Comparison of ENCODE assay signal across 13 cellular contexts in genomic region chr5:177512736-177513380, GRCh38. TPM values are rescaled to one million over a fixed set of nuclear protein-coding genes. Genes with fewer than 3 reads are reported as not detected.
DNase-seq lines count a peak whose midpoint lies in the region; ATAC-seq and TF ChIP-seq lines count a peak whose summit lies in the region.
"Had no signal": no experiment of that assay in that cellular context is flagged by ENCODE, and none has a peak within 500 bp of the region (broad histone marks: within the 10 kb centered on the region; RNA-seq: fewer than 3 reads in every experiment).

No MANE protein-coding gene starts in this region.

- H3K27ac Mint-ChIP-seq in natural killer cell: no peak overlapping the region
- no peak overlapping the region for H3K27ac Mint-ChIP-seq in natural killer cell treated with Interleukin-12 subunit alpha and Interleukin-12 subunit beta and Interleukin-15 and Interleukin-18, amount 100 ng/mL, for 72 hours
- H3K27ac Mint-ChIP-seq in nephron: no peak overlapping the region

- peak overlapping the region; percentile 13 for H3K4me3 Mint-ChIP-seq in natural killer cell
- H3K4me3 Mint-ChIP-seq in natural killer cell treated with Interleukin-12 subunit alpha and Interleukin-12 subunit beta and Interleukin-15 and Interleukin-18, amount 100 ng/mL, for 72 hours: no peak overlapping the region
- H3K4me3 Mint-ChIP-seq in nephron: peak overlapping the region; percentile 32 to 48 (median 44)

- H3K4me1 ChIP-seq in HEK293 (ENCODE audit: control insufficient read depth, insufficient read depth, low read length) (no peaks in the 10 kb centered on the region), spleen (peaks cover 9 to 85% (median 53%) of the 10 kb centered on the region in 6 donors)

- CTCF ChIA-PET in HEK293 (lab: Yijun Ruan, JAX): no interaction called here

- H3K4me3 ChIP-seq in HEK293 (ENCODE audit: low read depth, low read length) (no peak overlapping the region), spleen (no peak overlapping the region)
- H3K4me3 ChIP-seq: A549 had no signal

- intact Hi-C loops in natural killer cell (cut with micrococcal nuclease): no loop called here
- intact Hi-C loops in spleen (cut with DNase I; ENCODE audit: low total_unique reads): no loop called here

- POLR2A ChIA-PET in HEK293 (lab: Yijun Ruan, JAX): no interaction called here

- no peaks in the 10 kb centered on the region for H3K9me3 Mint-ChIP-seq in natural killer cell
- H3K9me3 Mint-ChIP-seq in natural killer cell treated with Interleukin-12 subunit alpha and Interleukin-12 subunit beta and Interleukin-15 and Interleukin-18, amount 100 ng/mL, for 72 hours: no peaks in the 10 kb centered on the region
- no peaks in the 10 kb centered on the region for H3K9me3 Mint-ChIP-seq in nephron

- peaks cover 33 to 46% of the 10 kb centered on the region in 2 donors for H3K4me1 Mint-ChIP-seq in natural killer cell
- peaks cover 30 to 49% of the 10 kb centered on the region in 2 donors for H3K4me1 Mint-ChIP-seq in natural killer cell treated with Interleukin-12 subunit alpha and Interleukin-12 subunit beta and Interleukin-15 and Interleukin-18, amount 100 ng/mL, for 72 hours (ENCODE audit: low read depth in 2 of 2)
- H3K4me1 Mint-ChIP-seq in nephron: peaks cover 20% of the 10 kb centered on the region

- no peaks in the 10 kb centered on the region for H3K27me3 ChIP-seq in spleen (replicated peaks in 1 of 7)
- H3K27me3 ChIP-seq: BE2C had no signal

- TF ChIP-seq POLR2A in spleen (IDR thresholded peaks at IDR 0.05): no peak

- WGBS in spleen, 5 donors: 90 to 98% (median 95%) methylated on average over 13 to 16 of the region's 16 CpGs

- H3K36me3 Mint-ChIP-seq in natural killer cell (no peaks in the 10 kb centered on the region), nephron (ENCODE audit: low read depth) (peaks cover 44% of the 10 kb centered on the region)
- H3K36me3 Mint-ChIP-seq in natural killer cell treated with Interleukin-12 subunit alpha and Interleukin-12 subunit beta and Interleukin-15 and Interleukin-18, amount 100 ng/mL, for 72 hours: peaks cover 11% of the 10 kb centered on the region

- H3K9me3 ChIP-seq in HEK293 (ENCODE audit: control insufficient read depth, insufficient read depth, low read depth, low read length): no peaks in the 10 kb centered on the region
- no peaks in the 10 kb centered on the region for H3K9me3 ChIP-seq in spleen
- H3K9me3 ChIP-seq: A549, BE2C had no signal

- peaks cover 6 to 74% of the 10 kb centered on the region in 2 experiments for H3K36me3 ChIP-seq in HEK293 (ENCODE audit: control insufficient read depth in 2 of 2, insufficient read depth in 1 of 2, low read length in 2 of 2)
- H3K36me3 ChIP-seq in spleen: peaks cover 0 to 64% (median 54%) of the 10 kb centered on the region in 6 donors

- TF ChIP-seq CTCF in natural killer cell (IDR thresholded peaks at IDR 0.05) (no peak), HEK293 (tag by site-specific recombination; IDR thresholded peaks at IDR 0.05) (no peak), nephron (IDR thresholded peaks at IDR 0.05; ENCODE audit: unreplicated experiment in 3 of 3) (no peak), spleen (IDR thresholded peaks at IDR 0.05 in 8 of 11, conservative IDR thresholded peaks at IDR 0.05 in 3 of 11) (no peak)

- no peak for DNase-seq in natural killer cell
- DNase-seq in natural killer cell treated with Interleukin-12 subunit alpha and Interleukin-12 subunit beta and Interleukin-15 and Interleukin-18, amount 100 ng/mL, for 72 hours (ENCODE audit: low spot score): no peak
- DNase-seq in spleen: peak; percentile 79
- no peak for DNase-seq in NCI-H446 treated with DMSO at 0.1 percent for 48 hours (lab: John Stamatoyannopoulos, UW)
- no peak for DNase-seq in T-helper 2 cell
- DNase-seq: BE2C; Calu3; CD4-positive, CD25-positive, alpha-beta regulatory T cell; DMS 273 treated with DMSO at 0.1 percent for 48 hours had no signal

- H3K27ac ChIP-seq in HEK293 (ENCODE audit: extremely low read depth, low read depth, low read length) (no peak overlapping the region), spleen (peak overlapping the region in 1 of 8 donors; percentile 99)
- H3K27ac ChIP-seq: A549 had no signal

- ATAC-seq in natural killer cell (no peak), HG02763 (IDR thresholded peaks at IDR 0.05; ENCODE audit: unreplicated experiment) (no peak)
- no peak for ATAC-seq in natural killer cell treated with Interleukin-12 subunit alpha and Interleukin-12 subunit beta and Interleukin-15 and Interleukin-18, amount 100 ng/mL, for 72 hours
- ATAC-seq: A549 had no signal

- H3K27me3 Mint-ChIP-seq in natural killer cell (ENCODE audit: low read depth in 2 of 2) (peaks cover 0 to 6% of the 10 kb centered on the region in 2 donors), nephron (ENCODE audit: low read depth) (peaks cover under 1% of the 10 kb centered on the region)
- H3K27me3 Mint-ChIP-seq in natural killer cell treated with Interleukin-12 subunit alpha and Interleukin-12 subunit beta and Interleukin-15 and Interleukin-18, amount 100 ng/mL, for 72 hours: no peaks in the 10 kb centered on the region
- H3K27me3 Mint-ChIP-seq: CD4-positive, CD25-positive, alpha-beta regulatory T cell had no signal

TF ChIP-seq in HEK293, 187 proteins besides CTCF, POLR2A, EP300 and RAD21:
- TF ChIP-seq BCL11B (tag by site-specific recombination; IDR thresholded peaks at IDR 0.05; ENCODE audit: low read depth) (0 out of 2 replicates have a peak, but pooled peaks have one; percentile 36), ZNF530 (tag by site-specific recombination; IDR thresholded peaks at IDR 0.05; ENCODE audit: low read depth) (no peak)

RNA-seq across cellular contexts. Expression of gene DOK3, which starts 3.2 kb away (rescaled TPM):
- total RNA-seq in natural killer cell: 10 to 100 TPM in 1 of 3 donors, 1 to 10 TPM in 2; 3.5 to 19.8 (median 9.1) TPM
- 10 to 100 TPM; 10.0 to 18.0 TPM for total RNA-seq in natural killer cell treated with Interleukin-12 subunit alpha and Interleukin-12 subunit beta and Interleukin-15 and Interleukin-18, amount 100 ng/mL, for 72 hours
- total RNA-seq in spleen: 100 to 1,000 TPM; 111 to 231 (median 149) TPM
- polyA plus RNA-seq in spleen: 100 to 1,000 TPM in 1 of 3 donors, 10 to 100 TPM in 2; 69.9 to 144 (median 98.4) TPM

RNA-seq across cellular contexts. Expression of gene DDX41, which starts 3.9 kb away (rescaled TPM):
- 100 to 1,000 TPM in 1 of 3 donors, 10 to 100 TPM in 2; 66.6 to 106 (median 78.3) TPM for total RNA-seq in natural killer cell
- total RNA-seq in natural killer cell treated with Interleukin-12 subunit alpha and Interleukin-12 subunit beta and Interleukin-15 and Interleukin-18, amount 100 ng/mL, for 72 hours: 100 to 1,000 TPM; 162 to 168 TPM
- 100 to 1,000 TPM in 2 of 7 donors, 10 to 100 TPM in 5; 68.9 to 126 (median 91.8) TPM for total RNA-seq in spleen
- polyA plus RNA-seq in spleen: 10 to 100 TPM; 68.9 to 99.4 (median 92.9) TPM

RNA-seq across cellular contexts. Expression of gene PDLIM7, which starts 15.5 kb away (rescaled TPM):
- total RNA-seq in natural killer cell (10 to 100 TPM in 2 of 3 donors, 1 to 10 TPM in 1; 9.7 to 58.7 (median 14.7) TPM), spleen (100 to 1,000 TPM in 3 of 7 donors, 10 to 100 TPM in 4; 44.8 to 220 (median 86.4) TPM)
- 10 to 100 TPM; 15.5 to 39.1 TPM for total RNA-seq in natural killer cell treated with Interleukin-12 subunit alpha and Interleukin-12 subunit beta and Interleukin-15 and Interleukin-18, amount 100 ng/mL, for 72 hours
- polyA plus RNA-seq in spleen: 100 to 1,000 TPM in 1 of 3 donors, 10 to 100 TPM in 2; 42.5 to 125 (median 59.2) TPM

RNA-seq across cellular contexts. Expression of gene DBN1, which starts 39.4 kb away (rescaled TPM):
- total RNA-seq in natural killer cell (10 to 100 TPM; 13.7 to 25.2 (median 15.0) TPM), spleen (10 to 100 TPM; 13.0 to 26.5 (median 17.6) TPM)
- total RNA-seq in natural killer cell treated with Interleukin-12 subunit alpha and Interleukin-12 subunit beta and Interleukin-15 and Interleukin-18, amount 100 ng/mL, for 72 hours: 10 to 100 TPM in 1 of 2 donors, 1 to 10 TPM in 1; 7.1 to 13.3 TPM
- 10 to 100 TPM in 1 of 3 donors, 1 to 10 TPM in 2; 6.8 to 16.3 (median 7.6) TPM for polyA plus RNA-seq in spleen

RNA-seq across cellular contexts. Expression of gene FAM193B, which starts 41.5 kb away (rescaled TPM):
- total RNA-seq in natural killer cell (100 to 1,000 TPM; 203 to 235 (median 216) TPM), spleen (100 to 1,000 TPM in 5 of 7 donors, 10 to 100 TPM in 2; 86.9 to 155 (median 116) TPM)
- 100 to 1,000 TPM in 1 of 2 donors, 10 to 100 TPM in 1; 57.9 to 135 TPM for total RNA-seq in natural killer cell treated with Interleukin-12 subunit alpha and Interleukin-12 subunit beta and Interleukin-15 and Interleukin-18, amount 100 ng/mL, for 72 hours
- polyA plus RNA-seq in spleen: 100 to 1,000 TPM; 145 to 364 (median 348) TPM

Comparison
In these comparisons a context has a peak if more than half of its experiments do, and no peak if none do; other contexts are left out.
1. RNA of gene DOK3, which starts 3.2 kb away (total RNA-seq): 111 to 231 TPM in spleen; 10.0 to 18.0 TPM in natural killer cell treated with Interleukin-12 subunit alpha and Interleukin-12 subunit beta and Interleukin-15 and Interleukin-18, amount 100 ng/mL, for 72 hours and 3.5 to 19.8 TPM in natural killer cell; every median in the first group is over 4 times any median in the second.